Comparison of ENCODE assay signal across 9 cellular contexts in genomic region chr1:70063861-70064260, GRCh38.
"Had no signal": no experiment of that assay in that cellular context is flagged by ENCODE, and none has a peak within 500 bp of the region (broad histone marks: within the 10 kb centered on the region; RNA-seq: fewer than 3 reads in every experiment).

No MANE protein-coding gene starts in this region.

- H3K9ac ChIP-seq: GM23248, KMS-11 had no signal

- DNase-seq: GM23248, GOT3, H7, HFFc6, Karpas-422, KBM-7 had no signal

- H3K4me3 ChIP-seq: GM23248, HAP-1 had no signal

- H3K4me1 ChIP-seq: HAP-1 had no signal

- H3K27ac ChIP-seq: GM23248, KMS-11 had no signal

- ATAC-seq: HCT116 had no signal

- H3K9me3 ChIP-seq: HAP-1 had no signal

- H3K36me3 ChIP-seq: HAP-1 had no signal

- H3K4me2 ChIP-seq: KMS-11 had no signal

- H2AFZ ChIP-seq: GM23248 had no signal
